Comparison of ENCODE assay signal across 13 cellular contexts in genomic region chr7:108824840-108825540, GRCh38.
DNase-seq lines count a peak whose midpoint lies in the region; ATAC-seq and TF ChIP-seq lines count a peak whose summit lies in the region.
"Had no signal": no experiment of that assay in that cellular context is flagged by ENCODE, and none has a peak within 500 bp of the region (broad histone marks: within the 10 kb centered on the region; RNA-seq: fewer than 3 reads in every experiment).

No MANE protein-coding gene starts in this region.

- no peak for TF ChIP-seq CTCF in AG09309 (IDR thresholded peaks at IDR 0.05; ENCODE audit: control insufficient read depth, insufficient read depth, low read depth, low read length, missing control alignments)
- no peak for TF ChIP-seq CTCF in epithelial cell of proximal tubule (conservative IDR thresholded peaks at IDR 0.05; ENCODE audit: low read depth, low read length)

- H3K4me3 ChIP-seq in AG09309 (ENCODE audit: control insufficient read depth, low read depth, low read length) (no peak overlapping the region), epithelial cell of proximal tubule (ENCODE audit: low read depth, low read length) (no peak overlapping the region)

- no peaks in the 10 kb centered on the region for H3K36me3 Mint-ChIP-seq in activated naive CD8-positive, alpha-beta T cell treated with anti-CD3 and anti-CD28 coated beads for 36 hours
- H3K36me3 Mint-ChIP-seq: CD8-positive, alpha-beta memory T cell had no signal

- H3K27ac Mint-ChIP-seq in activated naive CD8-positive, alpha-beta T cell treated with anti-CD3 and anti-CD28 coated beads for 36 hours = no peak overlapping the region
- H3K27ac Mint-ChIP-seq: CD8-positive, alpha-beta memory T cell had no signal

- no peaks in the 10 kb centered on the region for H3K4me1 Mint-ChIP-seq in activated naive CD8-positive, alpha-beta T cell treated with anti-CD3 and anti-CD28 coated beads for 36 hours
- H3K4me1 Mint-ChIP-seq: CD8-positive, alpha-beta memory T cell had no signal

- no peak overlapping the region for H3K4me3 Mint-ChIP-seq in activated naive CD8-positive, alpha-beta T cell treated with anti-CD3 and anti-CD28 coated beads for 36 hours
- H3K4me3 Mint-ChIP-seq: CD8-positive, alpha-beta memory T cell had no signal

- H3K9me3 Mint-ChIP-seq in activated naive CD8-positive, alpha-beta T cell treated with anti-CD3 and anti-CD28 coated beads for 36 hours = peaks cover 3% of the 10 kb centered on the region

- peaks cover 5% of the 10 kb centered on the region for H3K27me3 Mint-ChIP-seq in activated naive CD8-positive, alpha-beta T cell treated with anti-CD3 and anti-CD28 coated beads for 36 hours
- H3K27me3 Mint-ChIP-seq: CD8-positive, alpha-beta memory T cell had no signal

- DNase-seq in AG09309 (ENCODE audit: low read depth) (peak; percentile 58), NCI-H460 (ENCODE audit: extremely low read depth, low read depth) (peak; percentile 25), epithelial cell of proximal tubule (ENCODE audit: low read depth) (peak; percentile 67), medulla oblongata (ENCODE audit: extremely low spot score) (peak; percentile 21), inferior parietal cortex (ENCODE audit: extremely low spot score) (no peak)
- DNase-seq in activated naive CD8-positive, alpha-beta T cell treated with anti-CD3 and anti-CD28 coated beads for 36 hours = no peak
- DNase-seq: activated CD4-positive, alpha-beta T cell treated with anti-CD3 and anti-CD28 coated beads, Interleukin-2, amount 50 U/mL, for 1 hour; activated naive CD4-positive, alpha-beta T cell; CD8-positive, alpha-beta memory T cell; NCI-H524 treated with DMSO at 0.1 percent for 48 hours; stimulated activated CD4-positive, alpha-beta T cell treated with anti-CD3 and anti-CD28 coated beads, Interleukin-4, amount 100 ng/mL, for 1 hour had no signal

- ATAC-seq in HG03571 (IDR thresholded peaks at IDR 0.05; ENCODE audit: unreplicated experiment) (no peak), GM21423 (IDR thresholded peaks at IDR 0.05; ENCODE audit: unreplicated experiment) (no peak)

Comparison
In these comparisons a context has a peak if more than half of its experiments do, and no peak if none do; other contexts are left out.
1. DNase-seq: peak in AG09309 (single experiment), NCI-H460 (single experiment), epithelial cell of proximal tubule (single experiment) and medulla oblongata (single experiment); none in activated naive CD8-positive, alpha-beta T cell treated with anti-CD3 and anti-CD28 coated beads for 36 hours (single experiment) and inferior parietal cortex (single experiment).